ENCODE assay signal across 12 cellular contexts in genomic region chr7:22393825-22394458, GRCh38. TPM values are rescaled to one million over a fixed set of nuclear protein-coding genes. Genes with fewer than 3 reads are reported as not detected.
DNase-seq lines count a peak whose midpoint lies in the region; ATAC-seq and TF ChIP-seq lines count a peak whose summit lies in the region.
"Had no signal": no experiment of that assay in that cellular context is flagged by ENCODE, and none has a peak within 500 bp of the region (broad histone marks: within the 10 kb centered on the region; RNA-seq: fewer than 3 reads in every experiment).

No MANE protein-coding gene starts in this region.

- no peak overlapping the region for H4K91ac ChIP-seq in IMR-90 (ENCODE audit: insufficient read depth, low read depth, low read length)

- no TSS peak for BruUV-seq in IMR-90 (replicated peaks; lab: Mats Ljungman, UMichigan)

- H2BK120ac ChIP-seq in IMR-90 (ENCODE audit: low read depth, low read length), result no peak overlapping the region

- DNase-seq in BE2C (peak; percentile 25), IMR-90 (peak; percentile 48), endothelial cell (ENCODE audit: low spot score) (no peak), NCI-H2107 treated with DMSO at 0.1 percent for 48 hours (lab: John Stamatoyannopoulos, UW; ENCODE audit: unreplicated experiment) (no peak), NCI-H1694 treated with DMSO at 0.1 percent for 48 hours (lab: John Stamatoyannopoulos, UW) (no peak), right lobe of liver (no peak)
- no peak for DNase-seq in stimulated activated naive CD4-positive, alpha-beta T cell (lab: John Stamatoyannopoulos, UW)
- DNase-seq: activated CD4-positive, alpha-beta T cell treated with anti-CD3 and anti-CD28 coated beads, Interleukin-2, amount 50 U/mL, for 48 hours; AML-193; erythroblast; KG1 had no signal

- no peak for TF ChIP-seq POLR2A in IMR-90 (IDR thresholded peaks at IDR 0.05; ENCODE audit: low read depth, low read length)
- TF ChIP-seq POLR2A in right lobe of liver (IDR thresholded peaks at IDR 0.05), result no peak

- H4K8ac ChIP-seq in IMR-90 (ENCODE audit: low read depth in 2 of 2, low read length in 2 of 2), result no peak overlapping the region

- no peaks in the 10 kb centered on the region for H4K20me1 ChIP-seq in IMR-90 (ENCODE audit: insufficient read depth, low read length)

- H2BK20ac ChIP-seq in IMR-90 (ENCODE audit: low read depth, low read length), result no peak overlapping the region

- H3K9me3 Mint-ChIP-seq in endothelial cell (ENCODE audit: unreplicated experiment), result no peaks in the 10 kb centered on the region

- TF ChIP-seq CTCF in BE2C (IDR thresholded peaks at IDR 0.05; ENCODE audit: low read depth, low read length) (no peak), IMR-90 (conservative IDR thresholded peaks at IDR 0.05; ENCODE audit: low read depth, low read length) (no peak), endothelial cell (IDR thresholded peaks at IDR 0.05; ENCODE audit: unreplicated experiment) (no peak), parathyroid adenoma (IDR thresholded peaks at IDR 0.05) (no peak), right lobe of liver (IDR thresholded peaks at IDR 0.05) (no peak)

- ATAC-seq in IMR-90 (ENCODE audit: low read depth), result peak; percentile 87
- ATAC-seq in right lobe of liver, result no peak

- H3K9me3 ChIP-seq in BE2C (no peaks in the 10 kb centered on the region), IMR-90 (ENCODE audit: control insufficient read depth, insufficient read depth, low read length) (no peaks in the 10 kb centered on the region), parathyroid adenoma (ENCODE audit: control insufficient read depth, low read length) (no peaks in the 10 kb centered on the region), right lobe of liver (no peaks in the 10 kb centered on the region)

- peaks cover 51% of the 10 kb centered on the region for H3K4me1 Mint-ChIP-seq in endothelial cell (ENCODE audit: unreplicated experiment)

- in situ Hi-C loops in IMR-90 (cut with MboI; ENCODE audit: low sequenced_read_pairs), result no loop called here

- no peaks in the 10 kb centered on the region for H3K36me3 Mint-ChIP-seq in endothelial cell (ENCODE audit: low read depth, unreplicated experiment)

- no peak overlapping the region for H4K5ac ChIP-seq in IMR-90 (ENCODE audit: low read depth, low read length)

- no peak overlapping the region for H3K4me3 Mint-ChIP-seq in endothelial cell (ENCODE audit: unreplicated experiment)

- POLR2A ChIA-PET in IMR-90 (lab: Charles Lee; ENCODE audit: unreplicated experiment), result no interaction called here

- peaks cover 1% of the 10 kb centered on the region for H3K27me3 Mint-ChIP-seq in endothelial cell (ENCODE audit: unreplicated experiment)

- H3K4me2 ChIP-seq in IMR-90 (ENCODE audit: low read depth, low read length) (no peak overlapping the region; the same call in 1 of the 2 replicates), parathyroid adenoma (ENCODE audit: low read length) (no peak overlapping the region)

- dilution Hi-C loops in IMR-90 (cut with HindIII; ENCODE audit: low sequenced_read_pairs, unreplicated experiment), result no loop called here

- no peaks in the 10 kb centered on the region for H3K79me1 ChIP-seq in IMR-90 (ENCODE audit: low read depth in 1 of 2, low read length in 2 of 2)

- no peak overlapping the region for H2BK15ac ChIP-seq in IMR-90 (ENCODE audit: low read depth, low read length)

- H2AFZ ChIP-seq in IMR-90 (replicated peaks; ENCODE audit: low read length, poor library complexity) (peak overlapping the region; percentile 28), parathyroid adenoma (peak overlapping the region; percentile 28)

- H3K27ac ChIP-seq in IMR-90 (ENCODE audit: insufficient read depth, low read length) (no peak overlapping the region), parathyroid adenoma (no peak overlapping the region), right lobe of liver (no peak overlapping the region)

- intact Hi-C loops in IMR-90 (cut with micrococcal nuclease), result no loop called here
- intact Hi-C loops in right lobe of liver (cut with DNase I), result no loop called here

- H3K27ac Mint-ChIP-seq in endothelial cell (ENCODE audit: unreplicated experiment), result peak overlapping the region; percentile 91

- no peak overlapping the region for H2AK5ac ChIP-seq in IMR-90 (ENCODE audit: low read depth, low read length)

- H3K18ac ChIP-seq in IMR-90 (ENCODE audit: low read depth, low read length), result no peak overlapping the region

- H3K36me3 ChIP-seq in BE2C (no peaks in the 10 kb centered on the region), IMR-90 (ENCODE audit: control insufficient read depth, insufficient read depth, low read length) (no peaks in the 10 kb centered on the region), parathyroid adenoma (ENCODE audit: control insufficient read depth, insufficient read depth, low read length) (no peaks in the 10 kb centered on the region), right lobe of liver (no peaks in the 10 kb centered on the region)

- H3K9me1 ChIP-seq in IMR-90 (ENCODE audit: insufficient read depth, low read length), result no peaks in the 10 kb centered on the region; the same call in 1 of the 2 replicates

- H2BK5ac ChIP-seq in IMR-90 (ENCODE audit: low read depth, low read length, poor library complexity, severe bottlenecking), result no peak overlapping the region

- no peak overlapping the region for H3K23ac ChIP-seq in IMR-90 (ENCODE audit: low read depth, low read length)

- TF ChIP-seq RAD21 in IMR-90 (IDR thresholded peaks at IDR 0.05; ENCODE audit: low read length), result no peak

- WGBS in IMR-90 (ENCODE audit: extremely low coverage in 2 of 2, insufficient read length in 1 of 2), 2 experiments, result no CpG with 5 or more reads among the region's 11 CpGs
- WGBS in right lobe of liver (ENCODE audit: insufficient coverage, low coverage, low lambda C conversion rate, missing lambda C conversion rate), result 56% methylated on average over 11 of the region's 11 CpGs

- H3K4ac ChIP-seq in IMR-90 (ENCODE audit: low read depth, low read length), result no peak overlapping the region

- no peak overlapping the region for H2AK9ac ChIP-seq in IMR-90 (replicated peaks; ENCODE audit: low read depth, low read length, poor library complexity)

- no peak overlapping the region for H3K56ac ChIP-seq in IMR-90 (ENCODE audit: extremely low read depth, insufficient read depth, low read length)

- H3K4me3 ChIP-seq in BE2C (ENCODE audit: low read depth, low read length) (peak overlapping the region; percentile 23; the same call in 1 of the 2 replicates), IMR-90 (ENCODE audit: insufficient read depth, low read depth, low read length) (no peak overlapping the region), parathyroid adenoma (ENCODE audit: low read depth, low read length) (no peak overlapping the region), right lobe of liver (no peak overlapping the region)

- H3K4me1 ChIP-seq in BE2C (peaks cover 31% of the 10 kb centered on the region), IMR-90 (ENCODE audit: control insufficient read depth, insufficient read depth, low read length) (no peaks in the 10 kb centered on the region), parathyroid adenoma (peaks cover 5% of the 10 kb centered on the region), right lobe of liver (no peaks in the 10 kb centered on the region)

- CTCF ChIA-PET in IMR-90 (lab: Yijun Ruan, JAX), result interaction anchor here (0.6 kb wide), 1 partner anchor 66 kb away, joined by 4 read pairs; no protein-coding TSS in a partner anchor

- H3K9ac ChIP-seq in IMR-90 (ENCODE audit: low read depth, low read length) (no peak overlapping the region), parathyroid adenoma (no peak overlapping the region)

- H3K14ac ChIP-seq in IMR-90 (replicated peaks; ENCODE audit: low read depth, low read length), result no peak overlapping the region

- no peaks in the 10 kb centered on the region for H3K79me2 ChIP-seq in parathyroid adenoma

- H3K27me3 ChIP-seq in BE2C, result no peaks in the 10 kb centered on the region
- H3K27me3 ChIP-seq in IMR-90 (ENCODE audit: control insufficient read depth, insufficient read depth, low read length), result no peaks in the 10 kb centered on the region
- H3K27me3 ChIP-seq in parathyroid adenoma (ENCODE audit: control insufficient read depth, insufficient read depth, low read length), result no peaks in the 10 kb centered on the region
- H3K27me3 ChIP-seq in right lobe of liver, result no peaks in the 10 kb centered on the region

TF ChIP-seq in IMR-90, 13 proteins besides CTCF, POLR2A, EP300 and RAD21 (continues in another document):
- no peak for TF ChIP-seq CHD1 (IDR thresholded peaks at IDR 0.05; ENCODE audit: low read depth, low read length)
- no peak for TF ChIP-seq BHLHE40 (IDR thresholded peaks at IDR 0.05; ENCODE audit: low read depth, low read length)
- no peak for TF ChIP-seq RCOR1 (IDR thresholded peaks at IDR 0.05; ENCODE audit: insufficient replicate concordance, low read length)
- TF ChIP-seq CEBPB (IDR thresholded peaks at IDR 0.05; ENCODE audit: low read depth, low read length), result no peak
- no peak for TF ChIP-seq USF2 (IDR thresholded peaks at IDR 0.05; ENCODE audit: low read depth, low read length)
- no peak for TF ChIP-seq MAFK (IDR thresholded peaks at IDR 0.05; ENCODE audit: low read depth, low read length)
- TF ChIP-seq RFX5 (IDR thresholded peaks at IDR 0.05; ENCODE audit: low read depth, low read length), result no peak
- no peak for TF ChIP-seq ELK1 (IDR thresholded peaks at IDR 0.05; ENCODE audit: borderline replicate concordance, low read depth, low read length)
- TF ChIP-seq FOS (IDR thresholded peaks at IDR 0.05; ENCODE audit: low read depth, low read length), result no peak

RNA-seq across cellular contexts. Expression of gene RAPGEF5, which starts 37.0 kb away (rescaled TPM):
- polyA plus RNA-seq in BE2C (2012; ENCODE audit: insufficient read depth, insufficient read length, low read depth), result 32.0 TPM
- 0.18 and 0.28 TPM in 2 replicates for total RNA-seq in IMR-90 (2012; rRNA removed)
- 0.05 and 0.09 TPM in 2 replicates for polyA plus RNA-seq in IMR-90 (2012; rRNA removed)
- polyA plus RNA-seq in IMR-90 (2012; cell fraction: cytosol; rRNA removed), result 0.01 and 0.02 TPM in 2 replicates
- 0.01 and 0.05 TPM in 2 replicates for polyA plus RNA-seq in IMR-90 (2012; cell fraction: nucleus; rRNA removed; ENCODE audit: low replicate concordance)
- total RNA-seq in endothelial cell (ENCODE audit: unreplicated experiment), result 135 TPM
- total RNA-seq in right lobe of liver, result 10 to 100 TPM; 15.5 to 56.4 (median 27.1) TPM

Comparison
In these comparisons a context has a peak if more than half of its experiments do, and no peak if none do; other contexts are left out.
1. DNase-seq: peak in BE2C (single experiment) and IMR-90 (single experiment); none in endothelial cell (single experiment), NCI-H2107 treated with DMSO at 0.1 percent for 48 hours (single experiment), NCI-H1694 treated with DMSO at 0.1 percent for 48 hours (single experiment), stimulated activated naive CD4-positive, alpha-beta T cell (0 of 6) and right lobe of liver (0 of 3).
2. RNA of gene RAPGEF5, which starts 37.0 kb away (total RNA-seq): 135 TPM in endothelial cell (single experiment) and 15.5 to 56.4 TPM in right lobe of liver; 0.18 to 0.28 TPM in IMR-90; every median in the first group is over 10 times any median in the second.